ENCODE assay signal across 21 cellular contexts in genomic region chr18:25563816-25564370, GRCh38.
DNase-seq lines count a peak whose midpoint lies in the region; ATAC-seq, FAIRE-seq and TF ChIP-seq lines count a peak whose summit lies in the region.
"Had no signal": no experiment of that assay in that cellular context is flagged by ENCODE, and none has a peak within 500 bp of the region (broad histone marks: within the 10 kb centered on the region; RNA-seq: fewer than 3 reads in every experiment).

No MANE protein-coding gene starts in this region.

- DNase-seq in HepG2 (ENCODE audit: low spot score) (no peak), right lobe of liver (no peak), K562 (ENCODE audit: extremely low read depth in 1 of 4, low spot score in 3 of 4) (no peak), nephron progenitor cell (no peak), trophoblast cell (no peak), GM19239 (ENCODE audit: insufficient read length, low spot score) (no peak)
- no peak for DNase-seq in activated CD4-positive, alpha-beta memory T cell treated with anti-CD3 and anti-CD28 coated beads for 36 hours
- DNase-seq: CD8-positive, alpha-beta T cell; DMS 273 treated with DMSO at 0.1 percent for 48 hours; DMS53; DND-41; GDM1 had no signal

- ATAC-seq in HepG2 (no peak), right lobe of liver (no peak), K562 (no peak), HG03039 (IDR thresholded peaks at IDR 0.05; ENCODE audit: unreplicated experiment) (no peak)
- ATAC-seq: CD8-positive, alpha-beta T cell had no signal

- TF ChIP-seq CTCF in HepG2 (CRISPR knock-in tag; IDR thresholded peaks at IDR 0.05), result no peak
- no peak for TF ChIP-seq CTCF in right lobe of liver (IDR thresholded peaks at IDR 0.05)
- TF ChIP-seq CTCF in K562 (IDR thresholded peaks at IDR 0.05 in 2 of 3, conservative IDR thresholded peaks at IDR 0.05 in 1 of 3; ENCODE audit: insufficient read depth in 2 of 3, low read depth in 1 of 3, low read length in 3 of 3), result no peak
- TF ChIP-seq CTCF in nephron progenitor cell (IDR thresholded peaks at IDR 0.05), result no peak

- H3K4me3 Mint-ChIP-seq in nephron progenitor cell, result no peak overlapping the region
- no peak overlapping the region for H3K4me3 Mint-ChIP-seq in activated CD4-positive, alpha-beta memory T cell treated with anti-CD3 and anti-CD28 coated beads for 36 hours
- H3K4me3 Mint-ChIP-seq: B cell; CD8-positive, alpha-beta T cell had no signal

- H3K36me3 Mint-ChIP-seq in nephron progenitor cell (ENCODE audit: low read depth), result no peaks in the 10 kb centered on the region
- H3K36me3 Mint-ChIP-seq in activated CD4-positive, alpha-beta memory T cell treated with anti-CD3 and anti-CD28 coated beads for 36 hours, result no peaks in the 10 kb centered on the region
- H3K36me3 Mint-ChIP-seq: CD8-positive, alpha-beta T cell had no signal

- no peak overlapping the region for H2BK120ac ChIP-seq in trophoblast cell (ENCODE audit: insufficient read depth, low read length, poor library complexity)

- H3K9ac ChIP-seq in HepG2 (ENCODE audit: insufficient read depth, low read depth, low read length) (no peak overlapping the region), K562 (ENCODE audit: insufficient read depth in 1 of 2, low read depth in 2 of 2, low read length in 2 of 2) (no peak overlapping the region), trophoblast cell (ENCODE audit: low read length) (no peak overlapping the region)
- H3K9ac ChIP-seq: BLaER1 treated with 17β-estradiol and CSF1 and Interleukin-3, amounts not matched to agents 10 nM and 100 nM; KMS-11 had no signal

- H2AFZ ChIP-seq in HepG2 (ENCODE audit: low read length) (peak overlapping the region; percentile 10), K562 (ENCODE audit: low read depth, low read length) (no peak overlapping the region), trophoblast cell (ENCODE audit: insufficient read depth, low read length, poor library complexity) (no peak overlapping the region)

- H2BK12ac ChIP-seq in trophoblast cell (ENCODE audit: low read length), result no peak overlapping the region

- H3K9me1 ChIP-seq in K562 (ENCODE audit: control insufficient read depth, insufficient read depth, low read length), result no peaks in the 10 kb centered on the region

- H3K9me3 ChIP-seq in HepG2 (ENCODE audit: low read length) (no peaks in the 10 kb centered on the region), right lobe of liver (no peaks in the 10 kb centered on the region), K562 (replicated peaks; ENCODE audit: control insufficient read depth, insufficient read depth, low read depth, low read length) (no peaks in the 10 kb centered on the region), trophoblast cell (ENCODE audit: insufficient read depth, low read depth, low read length) (no peaks in the 10 kb centered on the region)
- H3K9me3 ChIP-seq: BLaER1 treated with 17β-estradiol and CSF1 and Interleukin-3, amounts not matched to agents 10 nM and 100 nM; HAP-1 had no signal

- H2BK5ac ChIP-seq in trophoblast cell (ENCODE audit: low read depth, low read length, poor library complexity), result no peak overlapping the region

- no peak overlapping the region for H4K12ac ChIP-seq in trophoblast cell (ENCODE audit: low read depth, low read length)

- H3K79me2 ChIP-seq in HepG2 (ENCODE audit: insufficient read depth, low read length) (no peaks in the 10 kb centered on the region), K562 (ENCODE audit: control insufficient read depth, insufficient read depth, low read length) (no peaks in the 10 kb centered on the region), trophoblast cell (ENCODE audit: control insufficient read depth, insufficient read depth, low read length, poor library complexity) (no peaks in the 10 kb centered on the region)

- H3K27ac Mint-ChIP-seq in nephron progenitor cell, result peak overlapping the region; percentile 30
- H3K27ac Mint-ChIP-seq in activated CD4-positive, alpha-beta memory T cell treated with anti-CD3 and anti-CD28 coated beads for 36 hours, result no peak overlapping the region
- H3K27ac Mint-ChIP-seq: B cell; CD8-positive, alpha-beta T cell had no signal

- WGBS in HepG2 (ENCODE audit: low lambda C conversion rate), result 20% methylated on average over 12 of the region's 12 CpGs
- 64% methylated on average over 10 of the region's 12 CpGs for WGBS in right lobe of liver (ENCODE audit: insufficient coverage, low coverage, low lambda C conversion rate, missing lambda C conversion rate)
- WGBS in K562 (ENCODE audit: insufficient coverage, low coverage, missing lambda C conversion rate), result under 1% methylated on average over 12 of the region's 12 CpGs
- no CpG with 5 or more reads among the region's 12 CpGs for WGBS in trophoblast cell (ENCODE audit: extremely low coverage, insufficient coverage, insufficient read length)

- H3K9me3 Mint-ChIP-seq in nephron progenitor cell, result no peaks in the 10 kb centered on the region
- no peaks in the 10 kb centered on the region for H3K9me3 Mint-ChIP-seq in activated CD4-positive, alpha-beta memory T cell treated with anti-CD3 and anti-CD28 coated beads for 36 hours
- H3K9me3 Mint-ChIP-seq: CD8-positive, alpha-beta T cell had no signal

- no peaks in the 10 kb centered on the region for H3K4me1 ChIP-seq in HepG2 (ENCODE audit: insufficient read depth, low read length)
- H3K4me1 ChIP-seq in right lobe of liver, result no peaks in the 10 kb centered on the region
- no peaks in the 10 kb centered on the region for H3K4me1 ChIP-seq in K562 (replicated peaks in 1 of 2; ENCODE audit: control insufficient read depth in 2 of 2, insufficient read depth in 2 of 2, low read length in 2 of 2)
- peaks cover 4 to 5% of the 10 kb centered on the region in 2 experiments for H3K4me1 ChIP-seq in trophoblast cell (ENCODE audit: control insufficient read depth in 1 of 2, insufficient read depth in 2 of 2, low read length in 2 of 2)
- H3K4me1 ChIP-seq: BLaER1 treated with 17β-estradiol and CSF1 and Interleukin-3, amounts not matched to agents 10 nM and 100 nM; HAP-1 had no signal

- POLR2A ChIA-PET in HepG2 (lab: Yijun Ruan, JAX), result no interaction called here
- POLR2A ChIA-PET in K562 (lab: Yijun Ruan, JAX), result no interaction called here
- POLR2A ChIA-PET in activated CD4-positive, alpha-beta memory T cell treated with anti-CD3 and anti-CD28 coated beads for 36 hours (lab: Charles Lee), result no interaction called here

- H3K23ac ChIP-seq in trophoblast cell (ENCODE audit: low read length), result no peak overlapping the region

- peaks cover 11% of the 10 kb centered on the region for H3K4me1 Mint-ChIP-seq in nephron progenitor cell
- no peaks in the 10 kb centered on the region for H3K4me1 Mint-ChIP-seq in activated CD4-positive, alpha-beta memory T cell treated with anti-CD3 and anti-CD28 coated beads for 36 hours (ENCODE audit: low read depth)
- H3K4me1 Mint-ChIP-seq: B cell had no signal

- CTCF ChIA-PET in HepG2 (lab: Yijun Ruan, JAX; ENCODE audit: low intra/inter-chr PET ratio, low total read pairs), result no interaction called here
- CTCF ChIA-PET in K562 (lab: Yijun Ruan, JAX; ENCODE audit: low intra/inter-chr PET ratio), result no interaction called here
- CTCF ChIA-PET in activated CD4-positive, alpha-beta memory T cell treated with anti-CD3 and anti-CD28 coated beads for 36 hours (lab: Charles Lee), result no interaction called here

- FAIRE-seq in HepG2 (lab: Jason Lieb, UNC) (no peak), K562 (lab: Jason Lieb, UNC) (no peak), GM19239 (lab: Jason Lieb, UNC) (no peak)
- FAIRE-seq: GM12892, GM18507, HTR-8/SVneo had no signal

- H3K14ac ChIP-seq in trophoblast cell (ENCODE audit: low read length), result no peak overlapping the region

- intact Hi-C loops in HepG2 (cut with micrococcal nuclease; ENCODE audit: unreplicated experiment) (no loop called here), right lobe of liver (cut with DNase I) (no loop called here), K562 (cut with micrococcal nuclease) (loop anchor here (5.0 kb wide), 1 partner anchor 333 kb away; no protein-coding TSS in a partner anchor)
- intact Hi-C loops in activated CD4-positive, alpha-beta memory T cell treated with anti-CD3 and anti-CD28 coated beads for 36 hours (cut with micrococcal nuclease), result no loop called here

- no peak overlapping the region for H3K4ac ChIP-seq in trophoblast cell (ENCODE audit: low read depth, low read length)

- H3K4me3 ChIP-seq in HepG2 (replicated peaks in 1 of 3; ENCODE audit: insufficient read depth in 1 of 3, low read depth in 2 of 3, low read length in 3 of 3), result no peak overlapping the region
- no peak overlapping the region for H3K4me3 ChIP-seq in right lobe of liver
- H3K4me3 ChIP-seq in K562, result no peak overlapping the region
- H3K4me3 ChIP-seq in trophoblast cell (ENCODE audit: low read depth, low read length), result no peak overlapping the region
- H3K4me3 ChIP-seq: BLaER1 treated with 17β-estradiol and CSF1 and Interleukin-3, amounts not matched to agents 10 nM and 100 nM; HAP-1 had no signal

- TF ChIP-seq RAD21 in HepG2 (CRISPR knock-in tag; IDR thresholded peaks at IDR 0.05) (no peak), K562 (CRISPR knock-in tag; conservative IDR thresholded peaks at IDR 0.05 in 1 of 2, IDR thresholded peaks at IDR 0.05 in 1 of 2) (no peak)

- H3K27ac ChIP-seq in HepG2 (ENCODE audit: extremely low read length, insufficient read depth, low read length), result no peak overlapping the region
- no peak overlapping the region for H3K27ac ChIP-seq in right lobe of liver
- no peak overlapping the region for H3K27ac ChIP-seq in K562 (ENCODE audit: extremely low read depth, low read depth, low read length)
- no peak overlapping the region for H3K27ac ChIP-seq in trophoblast cell (ENCODE audit: low read depth, low read length)
- H3K27ac ChIP-seq: 22Rv1; BLaER1 treated with 17β-estradiol and CSF1 and Interleukin-3, amounts not matched to agents 10 nM and 100 nM; KMS-11 had no signal

- TF ChIP-seq POLR2A in HepG2 (IDR thresholded peaks at IDR 0.05; ENCODE audit: insufficient read depth in 1 of 2, low read depth in 2 of 2, low read length in 2 of 2) (no peak), right lobe of liver (IDR thresholded peaks at IDR 0.05) (no peak), K562 (conservative IDR thresholded peaks at IDR 0.05) (no peak)

- BruUV-seq in HepG2 (replicated peaks; lab: Mats Ljungman, UMichigan) (no TSS peak), K562 (replicated peaks; lab: Mats Ljungman, UMichigan) (no TSS peak)

- H3K36me3 ChIP-seq in HepG2 (replicated peaks in 1 of 2; ENCODE audit: control insufficient read depth in 1 of 2, insufficient read depth in 2 of 2, low read length in 2 of 2) (no peaks in the 10 kb centered on the region), right lobe of liver (no peaks in the 10 kb centered on the region), K562 (ENCODE audit: control insufficient read depth, insufficient read depth, low read length) (no peaks in the 10 kb centered on the region), trophoblast cell (ENCODE audit: control insufficient read depth in 1 of 2, insufficient read depth in 2 of 2, low read length in 2 of 2) (no peaks in the 10 kb centered on the region)
- H3K36me3 ChIP-seq: BLaER1 treated with 17β-estradiol and CSF1 and Interleukin-3, amounts not matched to agents 10 nM and 100 nM; HAP-1 had no signal

- no peak for TF ChIP-seq EP300 in HepG2 (IDR thresholded peaks at IDR 0.05; ENCODE audit: low read depth in 2 of 2, low read length in 2 of 2)
- no peak for TF ChIP-seq EP300 in HepG2 (CRISPR knock-in tag; IDR thresholded peaks at IDR 0.05; ENCODE audit: borderline replicate concordance)
- no peak for TF ChIP-seq EP300 in K562 (IDR thresholded peaks at IDR 0.05; ENCODE audit: low read length)

- peaks cover 3% of the 10 kb centered on the region for H3K27me3 Mint-ChIP-seq in nephron progenitor cell (ENCODE audit: low read depth, poor library complexity)
- H3K27me3 Mint-ChIP-seq in activated CD4-positive, alpha-beta memory T cell treated with anti-CD3 and anti-CD28 coated beads for 36 hours, result no peaks in the 10 kb centered on the region

- no peaks in the 10 kb centered on the region for H4K20me1 ChIP-seq in HepG2 (ENCODE audit: insufficient read depth, low read length)
- H4K20me1 ChIP-seq in K562 (replicated peaks; ENCODE audit: control insufficient read depth, insufficient read depth, low read length), result no peaks in the 10 kb centered on the region
- H4K20me1 ChIP-seq: BLaER1 treated with 17β-estradiol and CSF1 and Interleukin-3, amounts not matched to agents 10 nM and 100 nM had no signal

- H3K27me3 ChIP-seq in HepG2 (ENCODE audit: control insufficient read depth in 1 of 2, insufficient read depth in 2 of 2, low read length in 2 of 2), result no peaks in the 10 kb centered on the region
- H3K27me3 ChIP-seq in right lobe of liver, result no peaks in the 10 kb centered on the region
- no peaks in the 10 kb centered on the region for H3K27me3 ChIP-seq in K562 (ENCODE audit: control insufficient read depth in 2 of 2, insufficient read depth in 2 of 2, low read length in 2 of 2)
- H3K27me3 ChIP-seq in trophoblast cell (ENCODE audit: insufficient read depth, low read length), result no peaks in the 10 kb centered on the region
- H3K27me3 ChIP-seq: BLaER1 treated with 17β-estradiol and CSF1 and Interleukin-3, amounts not matched to agents 10 nM and 100 nM had no signal

- no peak overlapping the region for H3K4me2 ChIP-seq in HepG2 (ENCODE audit: low read depth, low read length)
- no peak overlapping the region for H3K4me2 ChIP-seq in K562 (ENCODE audit: insufficient read depth, low read length)
- no peak overlapping the region for H3K4me2 ChIP-seq in trophoblast cell (ENCODE audit: low read length)
- H3K4me2 ChIP-seq: BLaER1 treated with 17β-estradiol and CSF1 and Interleukin-3, amounts not matched to agents 10 nM and 100 nM; KMS-11 had no signal

- H2AK5ac ChIP-seq in trophoblast cell (ENCODE audit: low read length), result no peak overlapping the region

- peak overlapping the region; percentile 2 for H4K91ac ChIP-seq in trophoblast cell (ENCODE audit: low read depth, low read length)

- no peaks in the 10 kb centered on the region for H3K79me1 ChIP-seq in trophoblast cell (ENCODE audit: low read length)

- in situ Hi-C loops in HepG2 (cut with HindIII; ENCODE audit: extremely low pct_ligation_motif_present, low pct_unique_long_range_greater_than_20kb), result loop anchor here (10.0 to 25.0 kb wide), 2 partner anchors 273 to 331 kb away; no protein-coding TSS in a partner anchor
- in situ Hi-C loops in K562 (cut with MboI), result no loop called here

- no peak overlapping the region for H4K8ac ChIP-seq in trophoblast cell (ENCODE audit: low read depth, low read length)

- H3K18ac ChIP-seq in trophoblast cell (ENCODE audit: low read length), result no peak overlapping the region

Comparison
In these comparisons a context has a peak if more than half of its experiments do, and no peak if none do; other contexts are left out.
1. Of the 241 proteins assayed by ChIP-seq in both HepG2 and K562: peak only in HepG2: MAFK; only in K562: MAFG; in both: MAFF; in neither: 238.